In the genomic region with DNA sequence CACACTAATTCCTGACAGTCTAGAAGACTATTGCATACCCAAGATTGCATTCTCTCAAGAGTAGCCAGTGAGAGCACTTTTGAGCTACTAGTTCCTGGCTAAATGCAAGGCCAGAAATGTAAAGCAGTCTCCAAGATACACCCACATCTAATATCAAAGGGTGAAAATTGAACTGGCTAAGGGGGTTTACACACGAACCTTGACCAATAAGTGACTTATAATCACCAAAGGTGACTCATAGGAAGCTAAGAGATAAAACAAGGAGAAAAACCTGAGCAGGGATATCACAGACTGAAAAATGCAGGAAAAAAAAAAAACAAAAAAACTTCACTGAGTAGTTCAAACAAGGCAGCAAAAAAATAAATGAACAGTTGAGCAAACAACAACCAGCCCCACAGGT, we compare ENCODE assay signal across 1 cellular context.
TF ChIP-seq lines count a peak whose summit lies in the region.

No MANE protein-coding gene starts in this region.

TF ChIP-seq in H1, 55 proteins besides CTCF, POLR2A, EP300 and RAD21 (continued from another document):
- TF ChIP-seq, protein P1, sequence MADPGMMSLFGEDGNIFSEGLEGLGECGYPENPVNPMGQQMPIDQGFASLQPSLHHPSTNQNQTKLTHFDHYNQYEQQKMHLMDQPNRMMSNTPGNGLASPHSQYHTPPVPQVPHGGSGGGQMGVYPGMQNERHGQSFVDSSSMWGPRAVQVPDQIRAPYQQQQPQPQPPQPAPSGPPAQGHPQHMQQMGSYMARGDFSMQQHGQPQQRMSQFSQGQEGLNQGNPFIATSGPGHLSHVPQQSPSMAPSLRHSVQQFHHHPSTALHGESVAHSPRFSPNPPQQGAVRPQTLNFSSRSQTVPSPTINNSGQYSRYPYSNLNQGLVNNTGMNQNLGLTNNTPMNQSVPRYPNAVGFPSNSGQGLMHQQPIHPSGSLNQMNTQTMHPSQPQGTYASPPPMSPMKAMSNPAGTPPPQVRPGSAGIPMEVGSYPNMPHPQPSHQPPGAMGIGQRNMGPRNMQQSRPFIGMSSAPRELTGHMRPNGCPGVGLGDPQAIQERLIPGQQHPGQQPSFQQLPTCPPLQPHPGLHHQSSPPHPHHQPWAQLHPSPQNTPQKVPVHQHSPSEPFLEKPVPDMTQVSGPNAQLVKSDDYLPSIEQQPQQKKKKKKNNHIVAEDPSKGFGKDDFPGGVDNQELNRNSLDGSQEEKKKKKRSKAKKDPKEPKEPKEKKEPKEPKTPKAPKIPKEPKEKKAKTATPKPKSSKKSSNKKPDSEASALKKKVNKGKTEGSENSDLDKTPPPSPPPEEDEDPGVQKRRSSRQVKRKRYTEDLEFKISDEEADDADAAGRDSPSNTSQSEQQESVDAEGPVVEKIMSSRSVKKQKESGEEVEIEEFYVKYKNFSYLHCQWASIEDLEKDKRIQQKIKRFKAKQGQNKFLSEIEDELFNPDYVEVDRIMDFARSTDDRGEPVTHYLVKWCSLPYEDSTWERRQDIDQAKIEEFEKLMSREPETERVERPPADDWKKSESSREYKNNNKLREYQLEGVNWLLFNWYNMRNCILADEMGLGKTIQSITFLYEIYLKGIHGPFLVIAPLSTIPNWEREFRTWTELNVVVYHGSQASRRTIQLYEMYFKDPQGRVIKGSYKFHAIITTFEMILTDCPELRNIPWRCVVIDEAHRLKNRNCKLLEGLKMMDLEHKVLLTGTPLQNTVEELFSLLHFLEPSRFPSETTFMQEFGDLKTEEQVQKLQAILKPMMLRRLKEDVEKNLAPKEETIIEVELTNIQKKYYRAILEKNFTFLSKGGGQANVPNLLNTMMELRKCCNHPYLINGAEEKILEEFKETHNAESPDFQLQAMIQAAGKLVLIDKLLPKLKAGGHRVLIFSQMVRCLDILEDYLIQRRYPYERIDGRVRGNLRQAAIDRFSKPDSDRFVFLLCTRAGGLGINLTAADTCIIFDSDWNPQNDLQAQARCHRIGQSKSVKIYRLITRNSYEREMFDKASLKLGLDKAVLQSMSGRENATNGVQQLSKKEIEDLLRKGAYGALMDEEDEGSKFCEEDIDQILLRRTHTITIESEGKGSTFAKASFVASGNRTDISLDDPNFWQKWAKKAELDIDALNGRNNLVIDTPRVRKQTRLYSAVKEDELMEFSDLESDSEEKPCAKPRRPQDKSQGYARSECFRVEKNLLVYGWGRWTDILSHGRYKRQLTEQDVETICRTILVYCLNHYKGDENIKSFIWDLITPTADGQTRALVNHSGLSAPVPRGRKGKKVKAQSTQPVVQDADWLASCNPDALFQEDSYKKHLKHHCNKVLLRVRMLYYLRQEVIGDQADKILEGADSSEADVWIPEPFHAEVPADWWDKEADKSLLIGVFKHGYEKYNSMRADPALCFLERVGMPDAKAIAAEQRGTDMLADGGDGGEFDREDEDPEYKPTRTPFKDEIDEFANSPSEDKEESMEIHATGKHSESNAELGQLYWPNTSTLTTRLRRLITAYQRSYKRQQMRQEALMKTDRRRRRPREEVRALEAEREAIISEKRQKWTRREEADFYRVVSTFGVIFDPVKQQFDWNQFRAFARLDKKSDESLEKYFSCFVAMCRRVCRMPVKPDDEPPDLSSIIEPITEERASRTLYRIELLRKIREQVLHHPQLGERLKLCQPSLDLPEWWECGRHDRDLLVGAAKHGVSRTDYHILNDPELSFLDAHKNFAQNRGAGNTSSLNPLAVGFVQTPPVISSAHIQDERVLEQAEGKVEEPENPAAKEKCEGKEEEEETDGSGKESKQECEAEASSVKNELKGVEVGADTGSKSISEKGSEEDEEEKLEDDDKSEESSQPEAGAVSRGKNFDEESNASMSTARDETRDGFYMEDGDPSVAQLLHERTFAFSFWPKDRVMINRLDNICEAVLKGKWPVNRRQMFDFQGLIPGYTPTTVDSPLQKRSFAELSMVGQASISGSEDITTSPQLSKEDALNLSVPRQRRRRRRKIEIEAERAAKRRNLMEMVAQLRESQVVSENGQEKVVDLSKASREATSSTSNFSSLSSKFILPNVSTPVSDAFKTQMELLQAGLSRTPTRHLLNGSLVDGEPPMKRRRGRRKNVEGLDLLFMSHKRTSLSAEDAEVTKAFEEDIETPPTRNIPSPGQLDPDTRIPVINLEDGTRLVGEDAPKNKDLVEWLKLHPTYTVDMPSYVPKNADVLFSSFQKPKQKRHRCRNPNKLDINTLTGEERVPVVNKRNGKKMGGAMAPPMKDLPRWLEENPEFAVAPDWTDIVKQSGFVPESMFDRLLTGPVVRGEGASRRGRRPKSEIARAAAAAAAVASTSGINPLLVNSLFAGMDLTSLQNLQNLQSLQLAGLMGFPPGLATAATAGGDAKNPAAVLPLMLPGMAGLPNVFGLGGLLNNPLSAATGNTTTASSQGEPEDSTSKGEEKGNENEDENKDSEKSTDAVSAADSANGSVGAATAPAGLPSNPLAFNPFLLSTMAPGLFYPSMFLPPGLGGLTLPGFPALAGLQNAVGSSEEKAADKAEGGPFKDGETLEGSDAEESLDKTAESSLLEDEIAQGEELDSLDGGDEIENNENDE (IDR thresholded peaks at IDR 0.05; ENCODE audit: insufficient replicate concordance, low read length): no peak
- TF ChIP-seq TCF12 (IDR thresholded peaks at IDR 0.05; ENCODE audit: low read depth, low read length): no peak
- TF ChIP-seq ZNF274 (IDR thresholded peaks at IDR 0.05; ENCODE audit: borderline replicate concordance, extremely low read depth, low read length): no peak
- TF ChIP-seq EZH2 (IDR thresholded peaks at IDR 0.05; ENCODE audit: low read depth, low read length, severe bottlenecking): no peak
- TF ChIP-seq SP2 (IDR thresholded peaks at IDR 0.05; ENCODE audit: low read length): no peak
- TF ChIP-seq SIX5 (IDR thresholded peaks at IDR 0.05; ENCODE audit: low read depth, low read length): no peak
- TF ChIP-seq BACH1 (IDR thresholded peaks at IDR 0.05; ENCODE audit: low read length): no peak
- TF ChIP-seq KDM1A (IDR thresholded peaks at IDR 0.05; ENCODE audit: borderline replicate concordance, low read length): no peak
- TF ChIP-seq CEBPB (IDR thresholded peaks at IDR 0.05; ENCODE audit: low read depth, low read length): no peak
